Comparison of ENCODE assay signal across 8 cellular contexts in the genomic region with DNA sequence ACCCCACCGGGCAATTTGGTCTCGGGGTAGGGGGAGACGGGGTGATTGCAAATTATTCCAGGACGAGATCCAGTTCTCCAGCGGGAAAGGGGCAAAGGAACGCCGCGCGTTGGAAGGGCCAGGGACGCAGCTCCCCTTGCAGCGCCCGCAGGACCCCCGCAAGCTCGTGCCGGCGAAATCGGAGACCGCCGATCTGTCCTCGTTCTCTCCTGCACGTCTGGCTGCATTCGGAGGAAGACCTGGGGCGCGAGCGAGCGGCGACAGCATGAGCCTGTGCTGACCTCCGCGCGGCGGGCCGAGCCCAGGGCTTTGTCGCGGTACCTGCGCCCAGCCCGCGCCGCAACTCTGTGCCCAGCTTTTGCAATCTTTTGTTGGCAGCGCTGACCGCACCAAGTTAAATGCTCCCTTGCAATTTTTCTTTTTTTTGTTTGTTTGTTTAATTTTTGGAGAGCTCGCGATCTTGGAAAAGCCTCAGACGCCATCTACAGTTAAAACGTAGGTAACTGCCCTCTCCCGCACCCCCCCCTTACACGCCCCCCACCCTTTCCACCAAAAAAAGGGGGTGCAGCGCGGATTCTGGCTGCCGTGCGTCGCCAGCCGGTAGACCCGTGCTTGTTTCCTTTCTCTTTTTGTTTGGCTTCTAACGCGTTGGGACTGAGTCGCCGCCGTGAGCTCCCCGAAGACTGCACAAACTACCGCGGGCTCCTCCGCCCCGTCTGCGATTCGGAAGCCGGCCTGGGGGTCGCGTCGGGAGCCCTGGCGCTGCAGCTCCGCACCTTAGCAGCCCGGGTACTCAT. TPM values are rescaled to one million over a fixed set of nuclear protein-coding genes. Genes with fewer than 3 reads are reported as not detected.
DNase-seq lines count a peak whose midpoint lies in the region; FAIRE-seq and TF ChIP-seq lines count a peak whose summit lies in the region.

No MANE protein-coding gene starts in this region.

- H3K9me3 Mint-ChIP-seq in neural progenitor cell = no peaks in the 10 kb centered on the region

- H3K9me3 ChIP-seq in neural progenitor cell (ENCODE audit: low read depth) (no peaks in the 10 kb centered on the region), uterus (no peaks in the 10 kb centered on the region)

- H3K4me1 Mint-ChIP-seq in neural progenitor cell = peaks cover 38% of the 10 kb centered on the region

- TF ChIP-seq CTCF in foreskin fibroblast (IDR thresholded peaks at IDR 0.05; ENCODE audit: low read depth, low read length) (peak; percentile 33), neural progenitor cell (IDR thresholded peaks at IDR 0.05) (peak; percentile 53), uterus (IDR thresholded peaks at IDR 0.05) (peak; percentile 27 to 65 (median 42))

- peak overlapping the region; percentile 73 for H3K27ac ChIP-seq in neural progenitor cell
- H3K27ac ChIP-seq in uterus = peak overlapping the region; percentile 87 to 96

- H3K27ac Mint-ChIP-seq in neural progenitor cell = peak overlapping the region; percentile 94

- H3K27me3 Mint-ChIP-seq in neural progenitor cell (ENCODE audit: insufficient read depth, low read depth) = peaks cover 4% of the 10 kb centered on the region

- peak overlapping the region; percentile 54 for H3K9ac ChIP-seq in neural progenitor cell

- H4K20me1 ChIP-seq in neural progenitor cell (ENCODE audit: low read depth) = peaks cover 34% of the 10 kb centered on the region

- peaks cover 37% of the 10 kb centered on the region for H3F3A ChIP-seq in neural progenitor cell (ENCODE audit: low read depth)

- no peaks in the 10 kb centered on the region for H3K27me3 ChIP-seq in neural progenitor cell
- no peaks in the 10 kb centered on the region for H3K27me3 ChIP-seq in uterus

- H3K36me3 Mint-ChIP-seq in neural progenitor cell = peaks cover 9% of the 10 kb centered on the region

- no peaks in the 10 kb centered on the region for H3K36me3 ChIP-seq in neural progenitor cell
- no peaks in the 10 kb centered on the region for H3K36me3 ChIP-seq in uterus

- intact Hi-C loops in uterus (cut with DNase I; ENCODE audit: low total_unique reads) = loop anchor here (10.0 kb wide), 2 partner anchors 263 to 853 kb away; no protein-coding TSS in a partner anchor

- H2AFZ ChIP-seq in neural progenitor cell (replicated peaks) = peak overlapping the region; percentile 7

- H3K4me2 ChIP-seq in neural progenitor cell = peak overlapping the region; percentile 94

- no peak for FAIRE-seq in HTR-8/SVneo (lab: Jason Lieb, UNC)

- H3K4me1 ChIP-seq in neural progenitor cell (peaks cover 27% of the 10 kb centered on the region), uterus (peaks cover 0 to 3% of the 10 kb centered on the region in 2 donors)

- DNase-seq in GM03348 (ENCODE audit: low spot score) = peak; percentile 69
- peak; percentile 21 for DNase-seq in HTR-8/SVneo (ENCODE audit: insufficient read length, low spot score)
- peak; percentile 74 for DNase-seq in RPMI7951 (ENCODE audit: low read depth)
- DNase-seq in activated gamma-delta T cell treated with Interleukin-2 at 50 U/mL for 16 hours = peak; percentile 48
- DNase-seq in foreskin fibroblast = peak; percentile 57 to 85
- DNase-seq in neural progenitor cell (ENCODE audit: low spot score) = peak; percentile 88
- DNase-seq in uterus = peak; percentile 61 to 62
- no peak for DNase-seq in GDM1 (lab: John Stamatoyannopoulos, UW)

- peak overlapping the region; percentile 76 to 85 for H3K4me3 ChIP-seq in foreskin fibroblast (ENCODE audit: low read depth in 1 of 2, low read length in 2 of 2)
- peak overlapping the region; percentile 94 for H3K4me3 ChIP-seq in neural progenitor cell
- H3K4me3 ChIP-seq in uterus = peak overlapping the region; percentile 80 to 96

- no peak for TF ChIP-seq POLR2A in uterus (IDR thresholded peaks at IDR 0.05)

- peak overlapping the region; percentile 99 for H3K4me3 Mint-ChIP-seq in neural progenitor cell

- H3K79me2 ChIP-seq in neural progenitor cell (ENCODE audit: low read depth) = peaks cover 49% of the 10 kb centered on the region

RNA-seq across cellular contexts. Expression of a gene that starts 0.7 kb away (rescaled TPM):
- 132 and 150 TPM in 2 replicates for total RNA-seq in RPMI7951 (2014; rRNA removed; shearing (Covaris generic))
- total RNA-seq in neural progenitor cell (ENCODE audit: low replicate concordance) (68.8 and 74.4 TPM in 2 replicates), uterus (10 to 100 TPM; 23.8 to 83.6 (median 40.1) TPM)
